ENCODE assay signal across 13 cellular contexts in genomic region chr19:2012941-2013682, GRCh38. TPM values are rescaled to one million over a fixed set of nuclear protein-coding genes. Genes with fewer than 3 reads are reported as not detected.
A peak's percentile ranks its signal among the peaks of the same experiment; 100 is the strongest.
DNase-seq lines count a peak whose midpoint lies in the region; ATAC-seq and TF ChIP-seq lines count a peak whose summit lies in the region.
"Had no signal": no experiment of that assay in that cellular context is flagged by ENCODE, and none has a peak within 500 bp of the region (broad histone marks: within the 10 kb centered on the region; RNA-seq: fewer than 3 reads in every experiment).

No MANE protein-coding gene starts in this region.

- BruUV-seq in MCF 10A (replicated peaks; lab: Mats Ljungman, UMichigan): no TSS peak
- BruUV-seq in mammary epithelial cell (replicated peaks; lab: Mats Ljungman, UMichigan): no TSS peak

- H3K4me2 ChIP-seq in mammary epithelial cell (ENCODE audit: insufficient read depth, low read depth, low read length): no peak overlapping the region

- in situ Hi-C loops in mammary epithelial cell (cut with MboI; ENCODE audit: low sequenced_read_pairs in 2 of 2): no loop called here

- TF ChIP-seq CTCF in MCF 10A (IDR thresholded peaks at IDR 0.05; ENCODE audit: unreplicated experiment) (no peak), mammary epithelial cell (conservative IDR thresholded peaks at IDR 0.05 in 1 of 2, IDR thresholded peaks at IDR 0.05 in 1 of 2; ENCODE audit: extremely low read depth in 1 of 2, insufficient read depth in 1 of 2, low read depth in 1 of 2, low read length in 2 of 2) (no peak), type B pancreatic cell (conservative IDR thresholded peaks at IDR 0.05) (no peak)

- H4K20me1 ChIP-seq in mammary epithelial cell (ENCODE audit: insufficient read depth, low read length): no peaks in the 10 kb centered on the region

- H3K36me3 ChIP-seq in mammary epithelial cell (ENCODE audit: insufficient read depth, low read length): no peaks in the 10 kb centered on the region

- no peak overlapping the region for H2AFZ ChIP-seq in mammary epithelial cell (ENCODE audit: low read depth, low read length)

- H3K27me3 Mint-ChIP-seq in MCF 10A (ENCODE audit: insufficient read depth, unreplicated experiment): no peaks in the 10 kb centered on the region
- no peaks in the 10 kb centered on the region for H3K27me3 Mint-ChIP-seq in T-helper 17 cell
- no peaks in the 10 kb centered on the region for H3K27me3 Mint-ChIP-seq in memory B cell
- H3K27me3 Mint-ChIP-seq in type B pancreatic cell: no peaks in the 10 kb centered on the region
- H3K27me3 Mint-ChIP-seq: activated T-cell treated with anti-CD3 and anti-CD28 coated beads, Interleukin-2, amount 50 U/mL, for 24 hours had no signal

- H3K27ac ChIP-seq in mammary epithelial cell (ENCODE audit: insufficient read depth, low read depth, low read length): no peak overlapping the region
- H3K27ac ChIP-seq: coronary artery had no signal

- no peak overlapping the region for H3K4me3 ChIP-seq in mammary epithelial cell (replicated peaks in 1 of 3; ENCODE audit: insufficient read depth in 1 of 3, low read depth in 2 of 3, low read length in 3 of 3)

- H3K4me1 ChIP-seq in mammary epithelial cell (ENCODE audit: insufficient read depth, low read length): peaks cover 8% of the 10 kb centered on the region

- CTCF ChIA-PET in MCF 10A (lab: Yijun Ruan, JAX): interaction anchor here (0.5 to 1.0 kb wide), 2 partner anchors 57 to 117 kb away, joined by 3 to 5 read pairs; no protein-coding TSS in a partner anchor
- CTCF ChIA-PET in mammary epithelial cell (lab: Charles Lee; ENCODE audit: low non-redundant PET): no interaction called here

- dilution Hi-C loops in mammary epithelial cell (cut with HindIII; ENCODE audit: low sequenced_read_pairs): no loop called here

- peaks cover 11% of the 10 kb centered on the region for H3K36me3 Mint-ChIP-seq in MCF 10A (ENCODE audit: insufficient read depth, unreplicated experiment)
- no peaks in the 10 kb centered on the region for H3K36me3 Mint-ChIP-seq in T-helper 17 cell (ENCODE audit: low read depth)
- H3K36me3 Mint-ChIP-seq in memory B cell: peaks cover 16% of the 10 kb centered on the region
- peaks cover 14% of the 10 kb centered on the region for H3K36me3 Mint-ChIP-seq in type B pancreatic cell

- peaks cover 47% of the 10 kb centered on the region for H3K79me2 ChIP-seq in mammary epithelial cell (ENCODE audit: insufficient read depth, low read length)

- intact Hi-C loops in MCF 10A (cut with micrococcal nuclease): no loop called here
- intact Hi-C loops in mammary epithelial cell (cut with micrococcal nuclease): no loop called here

- H3K4me1 Mint-ChIP-seq in MCF 10A (ENCODE audit: insufficient read depth, unreplicated experiment): peaks cover 16% of the 10 kb centered on the region
- peaks cover 22% of the 10 kb centered on the region for H3K4me1 Mint-ChIP-seq in T-helper 17 cell
- peaks cover 23% of the 10 kb centered on the region for H3K4me1 Mint-ChIP-seq in memory B cell
- H3K4me1 Mint-ChIP-seq in type B pancreatic cell (ENCODE audit: unreplicated experiment): no peaks in the 10 kb centered on the region

- H3K9me3 Mint-ChIP-seq in MCF 10A (ENCODE audit: unreplicated experiment) (no peaks in the 10 kb centered on the region), memory B cell (no peaks in the 10 kb centered on the region), type B pancreatic cell (no peaks in the 10 kb centered on the region)
- H3K9me3 Mint-ChIP-seq: activated T-cell treated with anti-CD3 and anti-CD28 coated beads, Interleukin-2, amount 50 U/mL, for 24 hours had no signal

- H3K9me3 ChIP-seq in mammary epithelial cell (replicated peaks; ENCODE audit: insufficient read depth, low read length) (no peaks in the 10 kb centered on the region), T-helper 17 cell (ENCODE audit: control insufficient read depth, low read length, poor library complexity, severe bottlenecking) (no peaks in the 10 kb centered on the region)

- H3K9ac ChIP-seq in mammary epithelial cell (ENCODE audit: insufficient read depth, low read length): no peak overlapping the region

- POLR2A ChIA-PET in MCF 10A (lab: Yijun Ruan, JAX): interaction anchor here (0.6 kb wide), 1 partner anchor 8 kb away, joined by 3 read pairs; no protein-coding TSS in a partner anchor

- WGBS in mammary epithelial cell (ENCODE audit: low coverage, missing lambda C conversion rate): 90% methylated on average over 4 of the region's 21 CpGs

- DNase-seq in MCF 10A (ENCODE audit: unreplicated experiment) (no peak), mammary epithelial cell (no peak), T-helper 17 cell (no peak), memory B cell (ENCODE audit: low spot score in 2 of 2) (no peak), type B pancreatic cell (ENCODE audit: extremely low spot score, unreplicated experiment) (no peak), DMS53 treated with DMSO at 0.1 percent for 48 hours (lab: John Stamatoyannopoulos, UW; ENCODE audit: unreplicated experiment) (no peak)
- DNase-seq: activated T-cell treated with anti-CD3 and anti-CD28 coated beads, Interleukin-2, amount 50 U/mL, for 24 hours; hippocampal formation; left cardiac atrium; stimulated activated CD4-positive, alpha-beta T cell treated with anti-CD3 and anti-CD28 coated beads, Interleukin-4, amount 100 ng/mL, for 4 hours had no signal

- peak overlapping the region; percentile 66 for H3K27ac Mint-ChIP-seq in MCF 10A (ENCODE audit: low read depth, unreplicated experiment)
- H3K27ac Mint-ChIP-seq in T-helper 17 cell: peak overlapping the region; percentile 71
- peak overlapping the region; percentile 77 for H3K27ac Mint-ChIP-seq in memory B cell
- no peak overlapping the region for H3K27ac Mint-ChIP-seq in type B pancreatic cell
- H3K27ac Mint-ChIP-seq: activated T-cell treated with anti-CD3 and anti-CD28 coated beads, Interleukin-2, amount 50 U/mL, for 24 hours had no signal

- ATAC-seq in T-helper 17 cell (no peak), memory B cell (ENCODE audit: low read depth) (no peak), HG02973 (IDR thresholded peaks at IDR 0.05; ENCODE audit: unreplicated experiment) (no peak), GM18502 (IDR thresholded peaks at IDR 0.05; ENCODE audit: poor library complexity, unreplicated experiment) (no peak)

- peak overlapping the region; percentile 73 for H3K4me3 Mint-ChIP-seq in MCF 10A (ENCODE audit: unreplicated experiment)
- peak overlapping the region; percentile 49 for H3K4me3 Mint-ChIP-seq in T-helper 17 cell
- H3K4me3 Mint-ChIP-seq in memory B cell: peak overlapping the region; percentile 86
- H3K4me3 Mint-ChIP-seq in type B pancreatic cell: peak overlapping the region; percentile 71
- H3K4me3 Mint-ChIP-seq: activated T-cell treated with anti-CD3 and anti-CD28 coated beads, Interleukin-2, amount 50 U/mL, for 24 hours had no signal

- no peaks in the 10 kb centered on the region for H3K27me3 ChIP-seq in mammary epithelial cell (ENCODE audit: insufficient read depth, low read length)

RNA-seq across cellular contexts. Expression of gene BTBD2, which starts 2.4 kb away (rescaled TPM):
- total RNA-seq in MCF 10A (2022): 53.1 and 53.4 TPM in 2 replicates
- total RNA-seq in mammary epithelial cell: 10 to 100 TPM; 39.5 to 62.8 TPM
- 25.9 TPM for polyA plus RNA-seq in mammary epithelial cell
- 39.2 TPM for polyA minus RNA-seq in mammary epithelial cell
- total RNA-seq in T-helper 17 cell: 10 to 100 TPM; 53.4 to 64.6 TPM
- total RNA-seq in type B pancreatic cell (ENCODE audit: low replicate concordance): 72.5 and 118 TPM in 2 replicates

RNA-seq across cellular contexts. Expression of gene MKNK2, which starts 37.9 kb away (rescaled TPM):
- 146 and 224 TPM in 2 replicates for total RNA-seq in MCF 10A (2022)
- 100 to 1,000 TPM in 1 of 2 donors, 10 to 100 TPM in 1; 91.7 to 248 TPM for total RNA-seq in mammary epithelial cell
- polyA plus RNA-seq in mammary epithelial cell: 152 TPM
- polyA minus RNA-seq in mammary epithelial cell: 244 TPM
- total RNA-seq in T-helper 17 cell: 100 to 1,000 TPM; 256 to 288 TPM
- 118 and 120 TPM in 2 replicates for total RNA-seq in type B pancreatic cell (ENCODE audit: low replicate concordance)
